Comparison of ENCODE assay signal across 15 cellular contexts in genomic region chr9:104802110-104802509, GRCh38. TPM values are rescaled to one million over a fixed set of nuclear protein-coding genes. Genes with fewer than 3 reads are reported as not detected.
DNase-seq lines count a peak whose midpoint lies in the region; ATAC-seq and TF ChIP-seq lines count a peak whose summit lies in the region.
"Had no signal": no experiment of that assay in that cellular context is flagged by ENCODE, and none has a peak within 500 bp of the region (broad histone marks: within the 10 kb centered on the region; RNA-seq: fewer than 3 reads in every experiment).

No MANE protein-coding gene starts in this region.

- DNase-seq in heart left ventricle, result no peak
- DNase-seq in left ventricle myocardium inferior, result no peak
- DNase-seq in brain microvascular endothelial cell, result peak; percentile 12
- peak; percentile 16 for DNase-seq in islet precursor cell
- DNase-seq in amygdala (lab: John Stamatoyannopoulos, UW), result no peak
- no peak for DNase-seq in anterior cingulate cortex (lab: John Stamatoyannopoulos, UW)
- DNase-seq: 8988T, DMS79 treated with DMSO at 0.1 percent for 48 hours, MV-4-11, NCI-H1694 treated with DMSO at 0.1 percent for 48 hours, PC-9 had no signal

- ATAC-seq in heart left ventricle (peak; percentile 41 to 82 (median 70)), HG02852 (IDR thresholded peaks at IDR 0.05; ENCODE audit: unreplicated experiment) (no peak)

- 72 to 89% (median 85%) methylated on average over 5 of the region's 5 CpGs for WGBS in heart left ventricle, 4 donors

- TF ChIP-seq CTCF in heart left ventricle (IDR thresholded peaks at IDR 0.05) (no peak), left ventricle myocardium inferior (IDR thresholded peaks at IDR 0.05; ENCODE audit: borderline replicate concordance) (no peak), brain microvascular endothelial cell (IDR thresholded peaks at IDR 0.05; ENCODE audit: low read depth, low read length, missing control alignments) (no peak)

- intact Hi-C loops in heart left ventricle (cut with DNase I) (loop anchor here in 3 of 10 donors (10.0 kb wide), 3 partner anchors 113 to 613 kb away; no protein-coding TSS in a partner anchor), left ventricle myocardium inferior (cut with micrococcal nuclease) (no loop called here)

- H3K4me1 ChIP-seq in heart left ventricle (peaks cover 0 to 4% (median 0%) of the 10 kb centered on the region in 12 donors), left ventricle myocardium inferior (peaks cover 4% of the 10 kb centered on the region), subcutaneous abdominal adipose tissue (ENCODE audit: control insufficient read depth in 5 of 5, insufficient read depth in 5 of 5, low read length in 5 of 5) (peaks cover 0 to 28% (median 0%) of the 10 kb centered on the region in 5 donors)

- H3K36me3 ChIP-seq in heart left ventricle (peaks cover 0 to 99% (median 96%) of the 10 kb centered on the region in 9 donors), left ventricle myocardium inferior (peaks cover 97% of the 10 kb centered on the region), brain microvascular endothelial cell (replicated peaks) (peaks cover 96% of the 10 kb centered on the region), subcutaneous abdominal adipose tissue (ENCODE audit: control insufficient read depth in 5 of 5, insufficient read depth in 5 of 5, low read length in 5 of 5) (peaks cover 66 to 99% (median 98%) of the 10 kb centered on the region in 5 donors)

- no peak for TF ChIP-seq POLR2A in heart left ventricle (IDR thresholded peaks at IDR 0.05)

- H3K4me3 ChIP-seq in heart left ventricle, result no peak overlapping the region
- no peak overlapping the region for H3K4me3 ChIP-seq in left ventricle myocardium inferior
- H3K4me3 ChIP-seq in brain microvascular endothelial cell (ENCODE audit: low read depth, low read length), result no peak overlapping the region
- H3K4me3 ChIP-seq in subcutaneous abdominal adipose tissue (ENCODE audit: low read depth in 1 of 5, low read length in 5 of 5), result no peak overlapping the region
- H3K4me3 ChIP-seq: PC-9 had no signal

- H3K27ac ChIP-seq in heart left ventricle (peak overlapping the region in 3 of 12 donors; percentile 6 to 50 (median 37)), left ventricle myocardium inferior (replicated peaks) (no peak overlapping the region), brain microvascular endothelial cell (no peak overlapping the region), subcutaneous abdominal adipose tissue (ENCODE audit: low read depth, low read length) (peak overlapping the region; percentile 19)
- H3K27ac ChIP-seq: KMS-11, PC-9, RWPE1 had no signal

- no peak overlapping the region for H3K9ac ChIP-seq in subcutaneous abdominal adipose tissue (ENCODE audit: low read length in 5 of 5)
- H3K9ac ChIP-seq: KMS-11 had no signal

- H3K9me3 ChIP-seq in heart left ventricle (no peaks in the 10 kb centered on the region), left ventricle myocardium inferior (replicated peaks) (no peaks in the 10 kb centered on the region), subcutaneous abdominal adipose tissue (ENCODE audit: control insufficient read depth in 5 of 5, low read length in 5 of 5) (no peaks in the 10 kb centered on the region)

- H3K27me3 ChIP-seq in heart left ventricle (no peaks in the 10 kb centered on the region), left ventricle myocardium inferior (ENCODE audit: low read depth) (no peaks in the 10 kb centered on the region), brain microvascular endothelial cell (replicated peaks) (no peaks in the 10 kb centered on the region), subcutaneous abdominal adipose tissue (ENCODE audit: control insufficient read depth in 5 of 5, insufficient read depth in 4 of 5, low read length in 5 of 5) (no peaks in the 10 kb centered on the region)

- in situ Hi-C loops in brain microvascular endothelial cell (cut with HindIII; ENCODE audit: low pct_ligation_motif_present, low sequenced_read_pairs), result no loop called here

RNA-seq across cellular contexts. Expression of gene NIPSNAP3B, which starts 38.2 kb away (rescaled TPM):
- total RNA-seq in heart left ventricle (10 to 100 TPM; 20.0 to 41.3 (median 29.0) TPM), left ventricle myocardium inferior (34.0 TPM)
- polyA plus RNA-seq in heart left ventricle, result 10 to 100 TPM; 11.8 to 16.6 TPM

RNA-seq across cellular contexts. Expression of gene NIPSNAP3A, which starts 54.6 kb away (rescaled TPM):
- 10 to 100 TPM; 14.9 to 37.0 (median 22.9) TPM for total RNA-seq in heart left ventricle
- 10 to 100 TPM; 16.3 to 30.1 TPM for polyA plus RNA-seq in heart left ventricle
- total RNA-seq in left ventricle myocardium inferior, result 25.3 TPM

Comparison
In these comparisons a context has a peak if more than half of its experiments do, and no peak if none do; other contexts are left out.
1. DNase-seq: peak in brain microvascular endothelial cell (single experiment) and islet precursor cell (single experiment); none in heart left ventricle (0 of 5), left ventricle myocardium inferior (single experiment), amygdala (0 of 56) and anterior cingulate cortex (0 of 58).